In genomic region chr20:25623736-25624499, GRCh38 we compare ENCODE assay signal across 1 cellular context.
A peak's percentile ranks its signal among the peaks of the same experiment; 100 is the strongest.
TF ChIP-seq lines count a peak whose summit lies in the region.

NANP (minus strand) TSS chr20:25624014; CDS start chr20:25623948, 66 bp downstream.

TF ChIP-seq in HepG2, 621 proteins besides CTCF, POLR2A, EP300 and RAD21 (continued from another document and continues in another):
- TF ChIP-seq MZF1 (CRISPR knock-in tag; IDR thresholded peaks at IDR 0.05; ENCODE audit: borderline replicate concordance) = peak; percentile 18; the same call in 1 of the 2 replicates
- TF ChIP-seq TARDBP (CRISPR knock-in tag; IDR thresholded peaks at IDR 0.05) = peak; percentile 89
- TF ChIP-seq ZBTB10 (CRISPR knock-in tag; IDR thresholded peaks at IDR 0.05; ENCODE audit: borderline replicate concordance) = peak; percentile 89; the same call in 1 of the 2 replicates
- peak; percentile 77; the same call in 1 of the 2 replicates for TF ChIP-seq ZNF660 (CRISPR knock-in tag; IDR thresholded peaks at IDR 0.05; ENCODE audit: borderline replicate concordance, low read depth)
- peak; percentile 99 for TF ChIP-seq ZFP82 (CRISPR knock-in tag; IDR thresholded peaks at IDR 0.05; ENCODE audit: borderline replicate concordance)
- TF ChIP-seq HMG20B (CRISPR knock-in tag; conservative IDR thresholded peaks at IDR 0.05) = peak; percentile 31; the same call in 1 of the 2 replicates
- TF ChIP-seq ETV6 (CRISPR knock-in tag; conservative IDR thresholded peaks at IDR 0.05) = peak; percentile 24; the same call in 1 of the 2 replicates
- peak; percentile 95 for TF ChIP-seq ZNF512B (CRISPR knock-in tag; IDR thresholded peaks at IDR 0.05; ENCODE audit: borderline replicate concordance)
- TF ChIP-seq NFRKB (IDR thresholded peaks at IDR 0.05) = no peak
- no peak for TF ChIP-seq U2AF2 (IDR thresholded peaks at IDR 0.05; ENCODE audit: low read depth, low read length)
- no peak for TF ChIP-seq NFE2L1 (CRISPR knock-in tag; IDR thresholded peaks at IDR 0.05; ENCODE audit: borderline replicate concordance)
- TF ChIP-seq SP5 (CRISPR knock-in tag; IDR thresholded peaks at IDR 0.05; ENCODE audit: borderline replicate concordance, low read depth) = peak; percentile 81
- no peak for TF ChIP-seq ZNF326 (CRISPR knock-in tag; IDR thresholded peaks at IDR 0.05; ENCODE audit: borderline replicate concordance)
- peak; percentile 94 for TF ChIP-seq ZNF773 (CRISPR knock-in tag; IDR thresholded peaks at IDR 0.05; ENCODE audit: borderline replicate concordance)
- no peak; the same call in 1 of the 2 replicates for TF ChIP-seq SRF (IDR thresholded peaks at IDR 0.05; ENCODE audit: low read depth, low read length)
- TF ChIP-seq HMGXB3 (CRISPR knock-in tag; IDR thresholded peaks at IDR 0.05; ENCODE audit: borderline replicate concordance) = peak; percentile 95
- TF ChIP-seq ZNF407 (CRISPR knock-in tag; IDR thresholded peaks at IDR 0.05; ENCODE audit: not compliant biosample characterization) = peak; percentile 99
- peak; percentile 77; the same call in 1 of the 2 replicates for TF ChIP-seq ZBTB1 (CRISPR knock-in tag; IDR thresholded peaks at IDR 0.05; ENCODE audit: borderline replicate concordance)
- TF ChIP-seq ARNTL (CRISPR knock-in tag; IDR thresholded peaks at IDR 0.05) = peak; percentile 82; the same call in 1 of the 2 replicates
- no peak for TF ChIP-seq HNF4G (IDR thresholded peaks at IDR 0.05; ENCODE audit: borderline replicate concordance, low read depth, low read length)
- peak; percentile 66; the same call in 1 of the 2 replicates for TF ChIP-seq HNF4G (CRISPR knock-in tag; IDR thresholded peaks at IDR 0.05; ENCODE audit: borderline replicate concordance, low read depth)
- TF ChIP-seq BRF2 (CRISPR knock-in tag; IDR thresholded peaks at IDR 0.05) = peak; percentile 87
- TF ChIP-seq ARID4A (CRISPR knock-in tag; IDR thresholded peaks at IDR 0.05; ENCODE audit: borderline replicate concordance) = peak; percentile 94
- peak; percentile 98 for TF ChIP-seq MYC (CRISPR knock-in tag; IDR thresholded peaks at IDR 0.05; ENCODE audit: borderline replicate concordance)
- peak; percentile 74 for TF ChIP-seq ZNF841 (CRISPR knock-in tag; IDR thresholded peaks at IDR 0.05; ENCODE audit: borderline replicate concordance)
- TF ChIP-seq SMAD9 (CRISPR knock-in tag; IDR thresholded peaks at IDR 0.05) = peak; percentile 96
